In genomic region chr5:53256746-53257145, GRCh38 we compare ENCODE assay signal across 21 cellular contexts.
DNase-seq lines count a peak whose midpoint lies in the region; ATAC-seq and TF ChIP-seq lines count a peak whose summit lies in the region.
"Had no signal": no experiment of that assay in that cellular context is flagged by ENCODE, and none has a peak within 500 bp of the region (broad histone marks: within the 10 kb centered on the region; RNA-seq: fewer than 3 reads in every experiment).

No MANE protein-coding gene starts in this region.

- H3K4me1 ChIP-seq in left ventricle myocardium inferior (no peaks in the 10 kb centered on the region), smooth muscle cell (ENCODE audit: low read depth) (peaks cover 8% of the 10 kb centered on the region)
- H3K4me1 ChIP-seq: esophagus muscularis mucosa had no signal

- 30% methylated on average over 5 of the region's 5 CpGs for WGBS in smooth muscle cell (ENCODE audit: low lambda C conversion rate)

- no peak for DNase-seq in Right ventricle myocardium inferior (ENCODE audit: missing footprints)
- DNase-seq in left ventricle myocardium inferior: no peak
- peak; percentile 96 for DNase-seq in amniotic epithelial cell (ENCODE audit: low read depth)
- DNase-seq in fibroblast of the aortic adventitia (ENCODE audit: low read depth): peak; percentile 95
- DNase-seq in smooth muscle cell (lab: John Stamatoyannopoulos, UW; ENCODE audit: unreplicated experiment): no peak
- DNase-seq in medulla oblongata (ENCODE audit: extremely low spot score): no peak
- no peak for DNase-seq in NCI-H524 treated with DMSO at 0.1 percent for 48 hours (lab: John Stamatoyannopoulos, UW)
- DNase-seq: 8988T; activated B cell treated with CpG ODN at 0.5 μM for 24 hours; activated CD8-positive, alpha-beta T cell treated with anti-CD3 and anti-CD28 coated beads for 36 hours; activated naive CD4-positive, alpha-beta T cell treated with anti-CD3 and anti-CD28 coated beads, Interleukin-2, amount 50 U/mL, for 16 hours; activated T-cell treated with anti-CD3 and anti-CD28 coated beads, Interleukin-2, amount 50 U/mL, for 4 hours; C1 segment of cervical spinal cord; central memory CD4-positive, alpha-beta T cell; natural killer cell; NCI-H1930; NCI-H510A; SHP77 treated with DMSO at 0.1 percent for 48 hours had no signal

- no peaks in the 10 kb centered on the region for H3K36me3 ChIP-seq in left ventricle myocardium inferior
- H3K36me3 ChIP-seq in smooth muscle cell (ENCODE audit: low read depth): no peaks in the 10 kb centered on the region
- H3K36me3 ChIP-seq: esophagus muscularis mucosa, thoracic aorta had no signal

- TF ChIP-seq CTCF in left ventricle myocardium inferior (IDR thresholded peaks at IDR 0.05; ENCODE audit: borderline replicate concordance): no peak
- no peak for TF ChIP-seq CTCF in fibroblast of the aortic adventitia (IDR thresholded peaks at IDR 0.05; ENCODE audit: insufficient read depth, low read length)
- no peak for TF ChIP-seq CTCF in smooth muscle cell (IDR thresholded peaks at IDR 0.05; ENCODE audit: borderline replicate concordance, insufficient read depth, poor library complexity, severe bottlenecking)

- H3K27me3 ChIP-seq in left ventricle myocardium inferior (ENCODE audit: low read depth) (no peaks in the 10 kb centered on the region), smooth muscle cell (ENCODE audit: low read depth) (no peaks in the 10 kb centered on the region)
- H3K27me3 ChIP-seq: esophagus muscularis mucosa had no signal

- H4K20me1 ChIP-seq in smooth muscle cell (ENCODE audit: low read depth): no peaks in the 10 kb centered on the region

- H2AFZ ChIP-seq in smooth muscle cell (ENCODE audit: low read depth): no peak overlapping the region

- intact Hi-C loops in Right ventricle myocardium inferior (cut with DNase I) (no loop called here), left ventricle myocardium inferior (cut with micrococcal nuclease) (no loop called here)

- H3K79me2 ChIP-seq in smooth muscle cell (ENCODE audit: low read depth): no peaks in the 10 kb centered on the region

- no peak overlapping the region for H3K4me3 ChIP-seq in left ventricle myocardium inferior
- no peak overlapping the region for H3K4me3 ChIP-seq in fibroblast of the aortic adventitia (ENCODE audit: low read depth, low read length)
- no peak overlapping the region for H3K4me3 ChIP-seq in smooth muscle cell
- H3K4me3 ChIP-seq: esophagus muscularis mucosa, thoracic aorta had no signal

- H3K4me2 ChIP-seq in smooth muscle cell: peak overlapping the region; percentile 68

- H3F3A ChIP-seq in smooth muscle cell (ENCODE audit: low read depth): no peaks in the 10 kb centered on the region

- H3K27ac ChIP-seq in left ventricle myocardium inferior (replicated peaks) (no peak overlapping the region), smooth muscle cell (ENCODE audit: low read depth) (peak overlapping the region; percentile 74)
- H3K27ac ChIP-seq: esophagus muscularis mucosa, thoracic aorta had no signal

- H3K9ac ChIP-seq in smooth muscle cell (ENCODE audit: low read depth): no peak overlapping the region

- H3K9me3 ChIP-seq in left ventricle myocardium inferior (replicated peaks): no peaks in the 10 kb centered on the region
- no peaks in the 10 kb centered on the region for H3K9me3 ChIP-seq in smooth muscle cell (replicated peaks; ENCODE audit: low read depth)
- H3K9me3 ChIP-seq: esophagus muscularis mucosa, thoracic aorta had no signal

- ATAC-seq in Right ventricle myocardium inferior: peak; percentile 28
- no peak for ATAC-seq in HG03442 (IDR thresholded peaks at IDR 0.05; ENCODE audit: unreplicated experiment)
- ATAC-seq: activated CD8-positive, alpha-beta T cell treated with anti-CD3 and anti-CD28 coated beads for 36 hours; activated T-cell treated with anti-CD3 and anti-CD28 coated beads, Interleukin-2, amount 50 U/mL, for 4 hours; natural killer cell had no signal

Comparison
In these comparisons a context has a peak if more than half of its experiments do, and no peak if none do; other contexts are left out.
1. DNase-seq: peak in amniotic epithelial cell (single experiment) and fibroblast of the aortic adventitia (single experiment); none in Right ventricle myocardium inferior (single experiment), left ventricle myocardium inferior (single experiment), smooth muscle cell (single experiment), medulla oblongata (single experiment) and NCI-H524 treated with DMSO at 0.1 percent for 48 hours (single experiment).